ENCODE assay signal across 23 cellular contexts in the genomic region with DNA sequence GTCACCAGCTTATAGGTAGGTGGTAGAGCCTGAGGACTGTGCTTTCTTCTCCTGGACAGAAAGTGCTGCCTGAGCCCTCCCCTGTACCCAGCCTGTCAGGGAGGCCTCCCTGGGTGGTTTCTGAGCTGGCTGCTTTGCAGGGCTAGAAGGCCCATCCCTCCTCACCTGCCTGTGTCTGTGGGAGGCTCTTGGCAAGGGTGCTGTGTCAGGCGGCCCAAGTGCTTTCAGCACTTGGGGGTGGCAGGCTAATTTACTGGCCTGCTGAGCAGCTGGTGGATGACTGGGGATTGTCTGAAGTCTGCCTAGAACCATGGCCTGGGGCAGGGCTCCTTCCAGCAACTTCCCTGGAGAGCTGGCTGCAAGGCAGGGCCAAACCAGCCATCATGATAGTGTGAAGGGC.
A peak's percentile ranks its signal among the peaks of the same experiment; 100 is the strongest.
DNase-seq lines count a peak whose midpoint lies in the region; ATAC-seq and TF ChIP-seq lines count a peak whose summit lies in the region.
"Had no signal": no experiment of that assay in that cellular context is flagged by ENCODE, and none has a peak within 500 bp of the region (broad histone marks: within the 10 kb centered on the region; RNA-seq: fewer than 3 reads in every experiment).

No MANE protein-coding gene starts in this region.

- 60% methylated on average over 1 of the region's 1 CpG; no CpG with 5 or more reads in 1 of the 2 donors for WGBS in thyroid gland, 2 donors
- 100% methylated on average over 1 of the region's 1 CpG for WGBS in SK-N-SH (ENCODE audit: low lambda C conversion rate)

- H3K9me2 ChIP-seq in SK-N-SH = no peaks in the 10 kb centered on the region

- POLR2A ChIA-PET in SK-N-SH (lab: Yijun Ruan, JAX) = interaction anchor here (1.4 kb wide), 1 partner anchor 14 kb away, joined by 3 read pairs; no protein-coding TSS in a partner anchor

- no peaks in the 10 kb centered on the region for H3K79me2 ChIP-seq in SK-N-SH (ENCODE audit: insufficient read depth)

- H3K9me3 ChIP-seq in thyroid gland (no peaks in the 10 kb centered on the region), SK-N-SH (no peaks in the 10 kb centered on the region)
- H3K9me3 ChIP-seq: SJSA1, suprapubic skin had no signal

- H3F3A ChIP-seq in SK-N-SH (replicated peaks; ENCODE audit: insufficient read depth) = no peaks in the 10 kb centered on the region

- no peak for TF ChIP-seq CTCF in thyroid gland (IDR thresholded peaks at IDR 0.05)
- no peak for TF ChIP-seq CTCF in SK-N-SH (IDR thresholded peaks at IDR 0.05)

- H3K27me3 ChIP-seq in thyroid gland = no peaks in the 10 kb centered on the region
- H3K27me3 ChIP-seq in SK-N-SH (ENCODE audit: insufficient read depth) = no peaks in the 10 kb centered on the region
- H3K27me3 ChIP-seq: SJSA1, suprapubic skin had no signal

- H3K4me1 ChIP-seq in thyroid gland = peaks cover 57 to 60% of the 10 kb centered on the region in 2 donors
- H3K4me1 ChIP-seq in SK-N-SH (ENCODE audit: control insufficient read depth in 1 of 2, insufficient read depth in 2 of 2, low read depth in 1 of 2, low read length in 1 of 2) = peaks cover 15 to 51% of the 10 kb centered on the region in 2 experiments

- H3K27ac ChIP-seq in thyroid gland = peak overlapping the region; percentile 83 to 85 (median 83)
- H3K27ac ChIP-seq in SK-N-SH (ENCODE audit: low read depth in 2 of 2, low read length in 1 of 2) = no peak overlapping the region
- H3K27ac ChIP-seq: SJSA1, suprapubic skin had no signal

- intact Hi-C loops in left ventricle myocardium superior (cut with micrococcal nuclease) = loop anchor here (5.0 kb wide), 1 partner anchor 164 kb away; no protein-coding TSS in a partner anchor
- intact Hi-C loops in thyroid gland (cut with DNase I) = loop anchor here (10.0 kb wide), 1 partner anchor 71 kb away; no protein-coding TSS in a partner anchor

- H3K36me3 ChIP-seq in thyroid gland = no peaks in the 10 kb centered on the region
- H3K36me3 ChIP-seq in SK-N-SH (replicated peaks in 1 of 2; ENCODE audit: control insufficient read depth in 1 of 2, insufficient read depth in 2 of 2, low read length in 1 of 2) = no peaks in the 10 kb centered on the region
- H3K36me3 ChIP-seq: SJSA1, suprapubic skin had no signal

- ATAC-seq in left ventricle myocardium superior = peak; percentile 84
- ATAC-seq: activated naive CD8-positive, alpha-beta T cell treated with anti-CD3 and anti-CD28 coated beads, Interleukin-2, amount 50 U/mL, for 24 hours; naive thymus-derived CD4-positive, alpha-beta T cell; Panc1 had no signal

- no peak overlapping the region for H3K4me2 ChIP-seq in SK-N-SH

- DNase-seq in M059J (ENCODE audit: low read depth) (peak; percentile 43), NCI-H345 (lab: John Stamatoyannopoulos, UW) (peak; percentile 67), left ventricle myocardium superior (peak; percentile 81), thyroid gland (peak; percentile 95 to 96), hippocampal formation (lab: John Stamatoyannopoulos, UW) (no peak), HuH-7.5 (ENCODE audit: low spot score) (no peak), SK-N-SH (no peak)
- DNase-seq: activated CD4-positive, alpha-beta T cell treated with anti-CD3 and anti-CD28 coated beads for 4 hours; activated CD8-positive, alpha-beta memory T cell treated with anti-CD3 and anti-CD28 coated beads for 24 hours; activated gamma-delta T cell treated with Interleukin-2 at 50 U/mL for 16 hours; activated naive CD8-positive, alpha-beta T cell treated with anti-CD3 and anti-CD28 coated beads, Interleukin-2, amount 50 U/mL, for 24 hours; activated T-cell treated with anti-CD3 and anti-CD28 coated beads, Interleukin-2, amount 50 U/mL, for 24 hours; CD4-positive, CD25-positive, alpha-beta regulatory T cell; HFFc6; KG1; naive thymus-derived CD4-positive, alpha-beta T cell; NCI-H187; NCI-H510A; nucleus accumbens; stimulated activated CD4-positive, alpha-beta T cell treated with anti-CD3 and anti-CD28 coated beads, Interleukin-4, amount 100 ng/mL, for 1 hour had no signal

- CTCF ChIA-PET in SK-N-SH (lab: Yijun Ruan, JAX) = interaction anchor here (1.0 to 6.4 kb wide), 5 partner anchors 8 to 331 kb away, joined by 3 to 56 read pairs (median 7); no protein-coding TSS in a partner anchor

- H3K9ac ChIP-seq in SK-N-SH = no peak overlapping the region

- no peak for TF ChIP-seq EP300 in SK-N-SH (IDR thresholded peaks at IDR 0.05; ENCODE audit: borderline replicate concordance in 1 of 2, low read depth in 1 of 2, low read length in 1 of 2)

- TF ChIP-seq POLR2A in thyroid gland (IDR thresholded peaks at IDR 0.05) = peak; percentile 37 to 79

- no peaks in the 10 kb centered on the region for H4K20me1 ChIP-seq in SK-N-SH (ENCODE audit: insufficient read depth)

- no peak for TF ChIP-seq RAD21 in SK-N-SH (IDR thresholded peaks at IDR 0.05; ENCODE audit: low read length)

- no peak overlapping the region for H2AFZ ChIP-seq in SK-N-SH (ENCODE audit: low read depth)

- H3K4me3 ChIP-seq in thyroid gland (replicated peaks in 1 of 3) (no peak overlapping the region), SK-N-SH (ENCODE audit: low read depth in 2 of 2, low read length in 1 of 2) (no peak overlapping the region)
- H3K4me3 ChIP-seq: SJSA1, suprapubic skin had no signal

TF ChIP-seq in SK-N-SH, 30 proteins besides CTCF, POLR2A, EP300 and RAD21:
- no peak for TF ChIP-seq GATA2 (CRISPR knock-in tag; IDR thresholded peaks at IDR 0.05)
- TF ChIP-seq TAF1 (IDR thresholded peaks at IDR 0.05; ENCODE audit: borderline replicate concordance, low read depth, low read length) = no peak
- TF ChIP-seq JUND (IDR thresholded peaks at IDR 0.05) = no peak
- no peak for TF ChIP-seq MXI1 (IDR thresholded peaks at IDR 0.05; ENCODE audit: low read depth, low read length)
- no peak for TF ChIP-seq SIN3A (IDR thresholded peaks at IDR 0.05; ENCODE audit: borderline replicate concordance, low read depth, low read length)
- no peak for TF ChIP-seq RXRA (IDR thresholded peaks at IDR 0.05; ENCODE audit: borderline replicate concordance, low read depth)
- TF ChIP-seq GABPA (IDR thresholded peaks at IDR 0.05; ENCODE audit: low read depth) = no peak
- TF ChIP-seq SMC3 (IDR thresholded peaks at IDR 0.05; ENCODE audit: low read depth, low read length) = no peak
- TF ChIP-seq TCF12 (IDR thresholded peaks at IDR 0.05) = no peak
TF ChIP-seq in SK-N-SH: peak in this region for 0.

Comparison
In these comparisons a context has a peak if more than half of its experiments do, and no peak if none do; other contexts are left out.
1. DNase-seq: peak in M059J (single experiment), NCI-H345 (single experiment), left ventricle myocardium superior (single experiment) and thyroid gland (2 of 2); none in hippocampal formation (0 of 2), HuH-7.5 (single experiment) and SK-N-SH (single experiment).
2. H3K27ac ChIP-seq: peak in thyroid gland (3 of 3); none in SK-N-SH (0 of 2).